ENCODE assay signal across 10 cellular contexts in the genomic region with DNA sequence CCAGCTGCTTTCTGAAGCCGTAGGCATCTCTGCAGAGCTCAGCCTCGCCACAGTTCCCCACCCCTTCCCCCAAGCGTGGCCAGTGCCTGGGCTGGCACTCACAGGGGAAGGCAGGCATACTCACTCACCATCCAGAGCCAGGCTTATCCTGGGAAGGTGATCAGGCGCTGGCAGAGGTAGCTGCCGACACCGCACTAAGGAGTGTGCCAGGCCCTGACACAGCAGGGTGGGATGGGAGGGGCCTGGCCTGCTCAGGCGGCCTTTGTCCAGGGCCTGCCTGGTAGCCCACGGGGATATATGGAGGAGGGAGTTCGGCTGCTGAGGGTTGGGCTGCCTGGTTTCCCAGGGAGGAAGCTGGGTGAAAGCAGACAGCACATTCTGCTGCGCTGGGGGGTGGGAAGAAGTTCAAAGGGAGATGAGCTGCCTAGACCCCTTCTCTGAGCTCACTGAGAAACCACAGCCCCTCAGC. TPM values are rescaled to one million over a fixed set of nuclear protein-coding genes. Genes with fewer than 3 reads are reported as not detected.
DNase-seq lines count a peak whose midpoint lies in the region; ATAC-seq and TF ChIP-seq lines count a peak whose summit lies in the region.
"Had no signal": no experiment of that assay in that cellular context is flagged by ENCODE, and none has a peak within 500 bp of the region (broad histone marks: within the 10 kb centered on the region; RNA-seq: fewer than 3 reads in every experiment).

No MANE protein-coding gene starts in this region.

- TF ChIP-seq CTCF in lower lobe of right lung (IDR thresholded peaks at IDR 0.05), result no peak

- no peak for DNase-seq in activated CD4-positive, alpha-beta T cell treated with anti-CD3 and anti-CD28 coated beads, Interleukin-2, amount 10 ng/mL, durations not matched to agents 7 days and 5 days
- DNase-seq in activated CD4-positive, alpha-beta T cell treated with anti-CD3 and anti-CD28 coated beads, Interleukin-2, amount 50 U/mL, for 4 hours, result no peak
- DNase-seq in cerebellar cortex (ENCODE audit: low spot score) (peak; percentile 70), lower lobe of right lung (no peak), kidney glomerular epithelial cell (lab: John Stamatoyannopoulos, UW) (no peak), OCI-M2 (lab: John Stamatoyannopoulos, UW; ENCODE audit: unreplicated experiment) (no peak)
- DNase-seq: effector CD4-positive, alpha-beta T cell; NCI-H774 had no signal

- H3K27ac ChIP-seq in lower lobe of right lung (peak overlapping the region; percentile 80), thymus (ENCODE audit: low read depth) (peak overlapping the region; percentile 96)

- H3K4me1 Mint-ChIP-seq in activated CD4-positive, alpha-beta T cell treated with anti-CD3 and anti-CD28 coated beads, Interleukin-2, amount 10 ng/mL, durations not matched to agents 7 days and 5 days, result peaks cover 87% of the 10 kb centered on the region

- H3K36me3 Mint-ChIP-seq in activated CD4-positive, alpha-beta T cell treated with anti-CD3 and anti-CD28 coated beads, Interleukin-2, amount 10 ng/mL, durations not matched to agents 7 days and 5 days (ENCODE audit: low read depth), result peaks cover 76% of the 10 kb centered on the region

- no peaks in the 10 kb centered on the region for H3K27me3 Mint-ChIP-seq in activated CD4-positive, alpha-beta T cell treated with anti-CD3 and anti-CD28 coated beads, Interleukin-2, amount 10 ng/mL, durations not matched to agents 7 days and 5 days

- H3K4me1 ChIP-seq in lower lobe of right lung, result peaks cover 84% of the 10 kb centered on the region
- peaks cover 61% of the 10 kb centered on the region for H3K4me1 ChIP-seq in thymus (ENCODE audit: control insufficient read depth, insufficient read depth, low read length)

- no peaks in the 10 kb centered on the region for H3K9me3 Mint-ChIP-seq in activated CD4-positive, alpha-beta T cell treated with anti-CD3 and anti-CD28 coated beads, Interleukin-2, amount 10 ng/mL, durations not matched to agents 7 days and 5 days

- intact Hi-C loops in lower lobe of right lung (cut with DNase I), result no loop called here

- H3K27ac Mint-ChIP-seq in activated CD4-positive, alpha-beta T cell treated with anti-CD3 and anti-CD28 coated beads, Interleukin-2, amount 10 ng/mL, durations not matched to agents 7 days and 5 days, result peak overlapping the region; percentile 93

- 10% methylated on average over 10 of the region's 10 CpGs for WGBS in thymus

- H3K36me3 ChIP-seq in lower lobe of right lung (peaks cover 74% of the 10 kb centered on the region), thymus (ENCODE audit: control insufficient read depth, insufficient read depth) (peaks cover 8% of the 10 kb centered on the region)

- no peak for ATAC-seq in lower lobe of right lung
- no peak for ATAC-seq in GM21367 (IDR thresholded peaks at IDR 0.05; ENCODE audit: unreplicated experiment)

- POLR2A ChIA-PET in activated CD4-positive, alpha-beta T cell treated with anti-CD3 and anti-CD28 coated beads, Interleukin-2, amount 10 ng/mL, durations not matched to agents 7 days and 5 days (lab: Charles Lee), result interaction anchor here (0.8 to 1.5 kb wide), 4 partner anchors 9 to 20 kb away, joined by 3 to 6 read pairs (median 5); no protein-coding TSS in a partner anchor

- H3K27me3 ChIP-seq in lower lobe of right lung (ENCODE audit: low read depth) (no peaks in the 10 kb centered on the region), thymus (ENCODE audit: control insufficient read depth, insufficient read depth) (no peaks in the 10 kb centered on the region)

- CTCF ChIA-PET in activated CD4-positive, alpha-beta T cell treated with anti-CD3 and anti-CD28 coated beads, Interleukin-2, amount 10 ng/mL, durations not matched to agents 7 days and 5 days (lab: Charles Lee), result interaction anchor here (0.6 to 3.4 kb wide), 10 partner anchors 9 to 391 kb away, joined by 3 to 27 read pairs (median 4); a partner anchor contains a TSS

- H3K9me3 ChIP-seq in lower lobe of right lung, result no peaks in the 10 kb centered on the region
- no peaks in the 10 kb centered on the region for H3K9me3 ChIP-seq in thymus (ENCODE audit: control insufficient read depth)

- H3K4me3 Mint-ChIP-seq in activated CD4-positive, alpha-beta T cell treated with anti-CD3 and anti-CD28 coated beads, Interleukin-2, amount 10 ng/mL, durations not matched to agents 7 days and 5 days, result peak overlapping the region; percentile 50

- H3K4me3 ChIP-seq in lower lobe of right lung, result no peak overlapping the region
- H3K4me3 ChIP-seq in thymus (ENCODE audit: low read length), result peak overlapping the region; percentile 33

RNA-seq across cellular contexts. Expression of a gene that starts 15.8 kb away (rescaled TPM):
- 100 to 1,000 TPM; 120 to 148 TPM for total RNA-seq in activated CD4-positive, alpha-beta T cell treated with anti-CD3 and anti-CD28 coated beads, Interleukin-2, amount 10 ng/mL, durations not matched to agents 7 days and 5 days
- total RNA-seq in lower lobe of right lung, result 117 TPM
- polyA plus RNA-seq in thymus, result 51.8 TPM

RNA-seq across cellular contexts. Expression of a gene that starts 37.9 kb away (rescaled TPM):
- under 1 TPM; 0.52 to 0.71 TPM for total RNA-seq in activated CD4-positive, alpha-beta T cell treated with anti-CD3 and anti-CD28 coated beads, Interleukin-2, amount 10 ng/mL, durations not matched to agents 7 days and 5 days
- total RNA-seq in lower lobe of right lung, result 0.32 TPM
- 0.68 TPM for polyA plus RNA-seq in thymus
